ENCODE assay signal across 30 cellular contexts in genomic region chr5:45800331-45800730, GRCh38.
"Had no signal": no experiment of that assay in that cellular context is flagged by ENCODE, and none has a peak within 500 bp of the region (broad histone marks: within the 10 kb centered on the region; RNA-seq: fewer than 3 reads in every experiment).

No MANE protein-coding gene starts in this region.

- ATAC-seq: activated CD8-positive, alpha-beta T cell treated with anti-CD3 and anti-CD28 coated beads for 36 hours; activated naive CD4-positive, alpha-beta T cell treated with anti-CD3 and anti-CD28 coated beads, Interleukin-2, amount 50 U/mL, for 72 hours; activated T-cell treated with anti-CD3 and anti-CD28 coated beads, Interleukin-2, amount 50 U/mL, for 4 hours; activated T-cell treated with anti-CD3 and anti-CD28 coated beads, Interleukin-2, amount 50 U/mL, for 72 hours; activated T-helper 17 cell treated with anti-CD3 and anti-CD28 coated beads, Interleukin-2, amount 50 U/mL, for 72 hours; body of pancreas had no signal

- DNase-seq: activated B cell treated with CpG ODN at 0.5 μM for 24 hours; activated CD4-positive, alpha-beta memory T cell treated with anti-CD3 and anti-CD28 coated beads for 36 hours; activated CD4-positive, alpha-beta T cell treated with anti-CD3 and anti-CD28 coated beads for 4 hours; activated CD4-positive, alpha-beta T cell treated with anti-CD3 and anti-CD28 coated beads, Interleukin-2, amount 10 ng/mL, durations not matched to agents 24 days and 14 days; activated CD4-positive, alpha-beta T cell treated with anti-CD3 and anti-CD28 coated beads, Interleukin-2, amount 50 U/mL, for 1 hour; activated CD4-positive, alpha-beta T cell treated with anti-CD3 and anti-CD28 coated beads, Interleukin-2, amount 50 U/mL, for 4 hours; activated CD4-positive, CD25-positive, alpha-beta regulatory T cell treated with anti-CD3 and anti-CD28 coated beads, Interleukin-2, amount 50 U/mL, for 72 hours; activated CD8-positive, alpha-beta memory T cell treated with anti-CD3 and anti-CD28 coated beads, Interleukin-2, amount 50 U/mL, for 4 hours; activated CD8-positive, alpha-beta T cell treated with anti-CD3 and anti-CD28 coated beads for 36 hours; activated effector memory CD4-positive, alpha-beta T cell treated with anti-CD3 and anti-CD28 coated beads, Interleukin-2, amount 50 U/mL, for 16 hours; activated gamma-delta T cell treated with Interleukin-2 at 50 U/mL for 16 hours; activated naive CD4-positive, alpha-beta T cell; activated naive CD4-positive, alpha-beta T cell treated with anti-CD3 and anti-CD28 coated beads for 36 hours; activated naive CD4-positive, alpha-beta T cell treated with anti-CD3 and anti-CD28 coated beads, Interleukin-2, amount 50 U/mL, for 16 hours; activated naive CD8-positive, alpha-beta T cell treated with anti-CD3 and anti-CD28 coated beads for 36 hours; activated T-cell treated with anti-CD3 and anti-CD28 coated beads for 4 hours; activated T-cell treated with anti-CD3 and anti-CD28 coated beads, Interleukin-2, amount 50 U/mL, for 1 hour; activated T-cell treated with anti-CD3 and anti-CD28 coated beads, Interleukin-2, amount 50 U/mL, for 4 hours; activated T-cell treated with anti-CD3 and anti-CD28 coated beads, Interleukin-2, amount 50 U/mL, for 72 hours; adrenal gland; amniotic stem cell; aorta; body of pancreas; brain microvascular endothelial cell; cerebellar nuclear complex; T-helper 1 cell; T-helper 2 cell; T-helper 9 cell had no signal
